ENCODE assay signal across 1 cellular context in genomic region chr11:12802418-12803085, GRCh38.
TF ChIP-seq lines count a peak whose summit lies in the region.

No MANE protein-coding gene starts in this region.

TF ChIP-seq in HepG2, 621 proteins besides CTCF, POLR2A, EP300 and RAD21 (continued from another document):
- TF ChIP-seq NFAT5 (CRISPR knock-in tag; IDR thresholded peaks at IDR 0.05) (no peak), ZNF34 (CRISPR knock-in tag; IDR thresholded peaks at IDR 0.05; ENCODE audit: borderline replicate concordance) (no peak), ELF4 (CRISPR knock-in tag; IDR thresholded peaks at IDR 0.05; ENCODE audit: borderline replicate concordance) (0 out of 2 replicates have a peak, but pooled peaks have one; percentile 53), NFE2L1 (CRISPR knock-in tag; IDR thresholded peaks at IDR 0.05; ENCODE audit: borderline replicate concordance) (no peak), KAT8 (CRISPR knock-in tag; IDR thresholded peaks at IDR 0.05) (peak; percentile 78), ZNF547 (CRISPR knock-in tag; IDR thresholded peaks at IDR 0.05) (no peak), MAF1 (CRISPR knock-in tag; IDR thresholded peaks at IDR 0.05; ENCODE audit: borderline replicate concordance) (no peak), ZNF24 (IDR thresholded peaks at IDR 0.05) (peak; percentile 72; the same call in 1 of the 2 replicates), GABPB1 (CRISPR knock-in tag; IDR thresholded peaks at IDR 0.05) (no peak), ATF7 (IDR thresholded peaks at IDR 0.05) (peak; percentile 24; the same call in 1 of the 2 replicates), ATF7 (CRISPR knock-in tag; IDR thresholded peaks at IDR 0.05) (no peak), ZNF616 (CRISPR knock-in tag; IDR thresholded peaks at IDR 0.05; ENCODE audit: low read depth) (no peak), GTF3A (CRISPR knock-in tag; conservative IDR thresholded peaks at IDR 0.05) (0 out of 2 replicates have a peak, but pooled peaks have one; percentile 28), E2F2 (CRISPR knock-in tag; IDR thresholded peaks at IDR 0.05; ENCODE audit: borderline replicate concordance) (no peak), YEATS4 (CRISPR knock-in tag; IDR thresholded peaks at IDR 0.05; ENCODE audit: borderline replicate concordance) (peak; percentile 62), ZNF790 (CRISPR knock-in tag; IDR thresholded peaks at IDR 0.05; ENCODE audit: borderline replicate concordance) (no peak), ZNF501 (CRISPR knock-in tag; IDR thresholded peaks at IDR 0.05) (peak; percentile 79; the same call in 1 of the 2 replicates), ATF1 (CRISPR knock-in tag; IDR thresholded peaks at IDR 0.05) (0 out of 2 replicates have a peak, but pooled peaks have one; percentile 37), U2AF2 (IDR thresholded peaks at IDR 0.05; ENCODE audit: low read depth, low read length) (no peak), SALL2 (CRISPR knock-in tag; IDR thresholded peaks at IDR 0.05) (0 out of 2 replicates have a peak, but pooled peaks have one; percentile 44), SP4 (CRISPR knock-in tag; IDR thresholded peaks at IDR 0.05) (peak; percentile 38; the same call in 1 of the 2 replicates), HES4 (CRISPR knock-in tag; IDR thresholded peaks at IDR 0.05; ENCODE audit: borderline replicate concordance) (no peak), NKX3-1 (CRISPR knock-in tag; IDR thresholded peaks at IDR 0.05) (no peak), HNF1B (CRISPR knock-in tag; IDR thresholded peaks at IDR 0.05) (peak; percentile 94)
- TF ChIP-seq, protein P1, sequence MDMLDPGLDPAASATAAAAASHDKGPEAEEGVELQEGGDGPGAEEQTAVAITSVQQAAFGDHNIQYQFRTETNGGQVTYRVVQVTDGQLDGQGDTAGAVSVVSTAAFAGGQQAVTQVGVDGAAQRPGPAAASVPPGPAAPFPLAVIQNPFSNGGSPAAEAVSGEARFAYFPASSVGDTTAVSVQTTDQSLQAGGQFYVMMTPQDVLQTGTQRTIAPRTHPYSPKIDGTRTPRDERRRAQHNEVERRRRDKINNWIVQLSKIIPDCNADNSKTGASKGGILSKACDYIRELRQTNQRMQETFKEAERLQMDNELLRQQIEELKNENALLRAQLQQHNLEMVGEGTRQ (IDR thresholded peaks at IDR 0.05; ENCODE audit: low read depth, low read length): no peak
- TF ChIP-seq, protein P1 (CRISPR knock-in tag; IDR thresholded peaks at IDR 0.05; ENCODE audit: borderline replicate concordance): no peak
- TF ChIP-seq, protein P2, sequence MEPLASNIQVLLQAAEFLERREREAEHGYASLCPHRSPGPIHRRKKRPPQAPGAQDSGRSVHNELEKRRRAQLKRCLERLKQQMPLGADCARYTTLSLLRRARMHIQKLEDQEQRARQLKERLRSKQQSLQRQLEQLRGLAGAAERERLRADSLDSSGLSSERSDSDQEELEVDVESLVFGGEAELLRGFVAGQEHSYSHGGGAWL (CRISPR knock-in tag; IDR thresholded peaks at IDR 0.05): peak; percentile 59
- TF ChIP-seq, protein P3, sequence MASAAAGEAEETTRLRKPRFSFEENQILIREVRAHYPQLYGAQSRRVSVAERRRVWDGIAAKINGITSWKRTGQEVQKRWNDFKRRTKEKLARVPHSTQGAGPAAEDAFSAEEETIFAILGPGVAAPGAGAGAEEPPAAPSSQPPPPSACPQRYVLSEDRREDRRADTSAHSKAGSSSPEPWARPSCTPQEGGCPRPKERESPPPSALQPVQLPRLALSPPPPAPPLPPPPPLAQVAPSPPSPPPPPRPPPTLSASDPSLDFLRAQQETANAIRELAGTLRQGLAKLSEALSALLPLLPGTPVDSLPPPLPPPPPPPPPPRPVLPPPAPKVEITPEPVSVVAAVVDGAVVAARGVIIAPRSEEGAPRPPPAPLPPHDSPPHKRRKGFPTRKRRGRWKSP (CRISPR knock-in tag; IDR thresholded peaks at IDR 0.05): no peak
